11 cellular contexts compared by ENCODE assay signal in genomic region chr11:126360049-126360446, GRCh38. TPM values are rescaled to one million over a fixed set of nuclear protein-coding genes. Genes with fewer than 3 reads are reported as not detected.
DNase-seq lines count a peak whose midpoint lies in the region; ATAC-seq and TF ChIP-seq lines count a peak whose summit lies in the region.
"Had no signal": no experiment of that assay in that cellular context is flagged by ENCODE, and none has a peak within 500 bp of the region (broad histone marks: within the 10 kb centered on the region; RNA-seq: fewer than 3 reads in every experiment).

No MANE protein-coding gene starts in this region.

- no peak for ATAC-seq in activated CD4-positive, CD25-positive, alpha-beta regulatory T cell treated with anti-CD3 and anti-CD28 coated beads, Interleukin-2, amount 50 U/mL, for 24 hours
- ATAC-seq in HG02852 (IDR thresholded peaks at IDR 0.05; ENCODE audit: unreplicated experiment), result no peak
- ATAC-seq: T-helper 17 cell had no signal

- H3K36me3 ChIP-seq in SK-N-MC (ENCODE audit: insufficient read depth, low read length), result 0 out of 2 replicates have a peak, but pooled peaks cover 3% of the 10 kb centered on the region
- H3K36me3 ChIP-seq in mesenchymal stem cell (ENCODE audit: control insufficient read depth in 1 of 2, insufficient read depth in 2 of 2, low read depth in 1 of 2, low read length in 2 of 2), result peaks cover 0 to 4% of the 10 kb centered on the region in 2 experiments
- H3K36me3 ChIP-seq in testis (ENCODE audit: low read depth, missing control alignments), result no peaks in the 10 kb centered on the region

- H2AK5ac ChIP-seq in mesenchymal stem cell (ENCODE audit: low read length, severe bottlenecking), result no peak overlapping the region

- H3K4me3 ChIP-seq in SK-N-MC (peak overlapping the region; percentile 76), dorsolateral prefrontal cortex (peak overlapping the region in 46 of 59 donors; percentile 1 to 88 (median 32)), mesenchymal stem cell (ENCODE audit: insufficient read depth in 1 of 2, low read depth in 1 of 2, low read length in 2 of 2) (peak overlapping the region in 1 of 2 experiments; percentile 56), testis (no peak overlapping the region)

- TF ChIP-seq POLR2A in testis (IDR thresholded peaks at IDR 0.05), result no peak

- no peak overlapping the region for H3K4me2 ChIP-seq in mesenchymal stem cell (ENCODE audit: low read length, poor library complexity, severe bottlenecking)

- no peak overlapping the region for H2BK5ac ChIP-seq in mesenchymal stem cell (ENCODE audit: low read depth, low read length, poor library complexity, severe bottlenecking)

- peaks cover 51% of the 10 kb centered on the region for H3K79me1 ChIP-seq in mesenchymal stem cell (replicated peaks; ENCODE audit: low read length, poor library complexity, severe bottlenecking)

- TF ChIP-seq CTCF in dorsolateral prefrontal cortex (IDR thresholded peaks at IDR 0.05 in 54 of 56, conservative IDR thresholded peaks at IDR 0.05 in 2 of 56; ENCODE audit: low read depth in 1 of 56, partially characterized antibody in 56 of 56), result no peak
- no peak for TF ChIP-seq CTCF in testis (IDR thresholded peaks at IDR 0.05)

- H2BK120ac ChIP-seq in mesenchymal stem cell (ENCODE audit: low read depth, low read length), result no peak overlapping the region

- no peak overlapping the region for H4K8ac ChIP-seq in mesenchymal stem cell (ENCODE audit: low read length)

- H3K27ac ChIP-seq in SK-N-MC (peak overlapping the region; percentile 80; the same call in 1 of the 2 replicates), dorsolateral prefrontal cortex (peak overlapping the region in 57 of 59 donors; percentile 44 to 98 (median 90)), mesenchymal stem cell (ENCODE audit: low read length, poor library complexity, severe bottlenecking) (no peak overlapping the region), testis (peak overlapping the region; percentile 80 to 87)

- H2BK12ac ChIP-seq in mesenchymal stem cell (ENCODE audit: low read length in 2 of 2), result no peak overlapping the region

- no peak overlapping the region for H4K91ac ChIP-seq in mesenchymal stem cell (ENCODE audit: low read length)

- no peak for DNase-seq in SK-N-MC (ENCODE audit: low read depth, low spot score)
- DNase-seq in dorsolateral prefrontal cortex, result peak in 1 of 10 donors; percentile 50
- no peak for DNase-seq in mesenchymal stem cell
- DNase-seq in testis, result no peak
- DNase-seq in NCI-H2196 (lab: John Stamatoyannopoulos, UW; ENCODE audit: unreplicated experiment), result no peak
- no peak for DNase-seq in effector CD8-positive, alpha-beta T cell (lab: John Stamatoyannopoulos, UW)
- DNase-seq: activated CD4-positive, alpha-beta T cell treated with anti-CD3 and anti-CD28 coated beads, Interleukin-2, amount 10 ng/mL, durations not matched to agents 24 days and 14 days; Kasumi-1; T-helper 17 cell had no signal

- intact Hi-C loops in dorsolateral prefrontal cortex (cut with DNase I), result no loop called here
- intact Hi-C loops in testis (cut with DNase I; ENCODE audit: low total_unique reads), result no loop called here

- 98% methylated on average over 7 of the region's 8 CpGs for WGBS in mesenchymal stem cell
- 43 to 63% methylated on average over 6 to 8 of the region's 8 CpGs for WGBS in testis, 2 donors

- no peaks in the 10 kb centered on the region for H3K27me3 ChIP-seq in dorsolateral prefrontal cortex
- no peaks in the 10 kb centered on the region for H3K27me3 ChIP-seq in mesenchymal stem cell (ENCODE audit: control insufficient read depth in 1 of 2, insufficient read depth in 1 of 2, low read length in 2 of 2)
- H3K27me3 ChIP-seq in testis, result no peaks in the 10 kb centered on the region

- H2BK15ac ChIP-seq in mesenchymal stem cell (ENCODE audit: low read depth, poor library complexity, severe bottlenecking), result no peak overlapping the region

- H3K4me1 ChIP-seq in mesenchymal stem cell (ENCODE audit: control insufficient read depth, insufficient read depth, low read depth, low read length), result peaks cover 15% of the 10 kb centered on the region
- peaks cover 69% of the 10 kb centered on the region for H3K4me1 ChIP-seq in testis

- H3K14ac ChIP-seq in mesenchymal stem cell (ENCODE audit: low read length in 2 of 2), result no peak overlapping the region

- no peak overlapping the region for H3K23ac ChIP-seq in mesenchymal stem cell (ENCODE audit: low read length in 2 of 2)

- H3K4ac ChIP-seq in mesenchymal stem cell (ENCODE audit: low read depth in 1 of 2, low read length in 2 of 2), result no peak overlapping the region

- peak overlapping the region in 1 of 2 experiments; percentile 13 for H3K18ac ChIP-seq in mesenchymal stem cell (ENCODE audit: low read depth in 1 of 2, low read length in 2 of 2)

- H2AFZ ChIP-seq in mesenchymal stem cell (ENCODE audit: low read depth, low read length), result no peak overlapping the region

- no peaks in the 10 kb centered on the region for H3K9me3 ChIP-seq in SK-N-MC (ENCODE audit: low read depth, low read length)
- no peaks in the 10 kb centered on the region for H3K9me3 ChIP-seq in mesenchymal stem cell (ENCODE audit: control insufficient read depth, low read length)
- H3K9me3 ChIP-seq in testis, result no peaks in the 10 kb centered on the region

- H3K9ac ChIP-seq in SK-N-MC (ENCODE audit: insufficient read length) (no peak overlapping the region), mesenchymal stem cell (ENCODE audit: low read length) (peak overlapping the region; percentile 19)

RNA-seq across cellular contexts. Expression of gene ST3GAL4, which starts 4.6 kb away (rescaled TPM):
- total RNA-seq in dorsolateral prefrontal cortex, result 10 to 100 TPM; 19.8 to 70.4 (median 32.7) TPM
- 11.1 TPM for polyA plus RNA-seq in mesenchymal stem cell (2013, experiment 1 of 2)
- 11.5 TPM for polyA plus RNA-seq in mesenchymal stem cell (2013, experiment 2 of 2)
- 100 to 1,000 TPM; 212 to 221 TPM for total RNA-seq in testis
- 102 TPM for polyA plus RNA-seq in testis (ENCODE audit: insufficient read depth, low read depth, low replicate concordance)

RNA-seq across cellular contexts. Expression of gene DCPS, which starts 56.2 kb away (rescaled TPM):
- total RNA-seq in dorsolateral prefrontal cortex (10 to 100 TPM in 85 of 120 experiments, 1 to 10 TPM in 35; 5.5 to 17.5 (median 10.9) TPM), testis (10 to 100 TPM; 16.9 to 20.9 TPM)
- 13.0 TPM for polyA plus RNA-seq in mesenchymal stem cell (2013, experiment 1 of 2)
- polyA plus RNA-seq in mesenchymal stem cell (2013, experiment 2 of 2), result 12.5 TPM
- polyA plus RNA-seq in testis (ENCODE audit: insufficient read depth, low read depth, low replicate concordance), result 16.8 TPM

Comparison
In these comparisons a context has a peak if more than half of its experiments do, and no peak if none do; other contexts are left out.
1. H3K4me3 ChIP-seq: peak in SK-N-MC (single experiment) and dorsolateral prefrontal cortex (46 of 59); none in testis (0 of 2).